In genomic region chr6:160139420-160139851, GRCh38 we compare ENCODE assay signal across 11 cellular contexts. TPM values are rescaled to one million over a fixed set of nuclear protein-coding genes. Genes with fewer than 3 reads are reported as not detected.
A peak's percentile ranks its signal among the peaks of the same experiment; 100 is the strongest.
DNase-seq lines count a peak whose midpoint lies in the region; ATAC-seq and TF ChIP-seq lines count a peak whose summit lies in the region.
"Had no signal": no experiment of that assay in that cellular context is flagged by ENCODE, and none has a peak within 500 bp of the region (broad histone marks: within the 10 kb centered on the region; RNA-seq: fewer than 3 reads in every experiment).

No MANE protein-coding gene starts in this region.

- H3K9me3 Mint-ChIP-seq in chondrocyte (ENCODE audit: low read depth): peaks cover 7% of the 10 kb centered on the region

- peak overlapping the region; percentile 11 for H3K4me3 Mint-ChIP-seq in chondrocyte (ENCODE audit: unreplicated experiment)

- H3K27me3 ChIP-seq in MG63: no peaks in the 10 kb centered on the region
- H3K27me3 ChIP-seq: heart right ventricle had no signal

- DNase-seq in AG09309 (ENCODE audit: low read depth): peak; percentile 73
- peak; percentile 97 for DNase-seq in HT1080 (ENCODE audit: low read depth)
- no peak for DNase-seq in chondrocyte (ENCODE audit: low spot score)
- peak; percentile 82 for DNase-seq in mesenteric fat pad (ENCODE audit: low spot score)
- DNase-seq in MG63: no peak
- DNase-seq in HuH-7.5 (ENCODE audit: low spot score): no peak
- DNase-seq: activated naive CD4-positive, alpha-beta T cell treated with anti-CD3 and anti-CD28 coated beads, Interleukin-2, amount 50 U/mL, for 16 hours; heart right ventricle; T-helper 9 cell had no signal

- H3K36me3 Mint-ChIP-seq in chondrocyte (ENCODE audit: low read depth): peaks cover 11% of the 10 kb centered on the region

- ATAC-seq in GM18502 (IDR thresholded peaks at IDR 0.05; ENCODE audit: poor library complexity, unreplicated experiment) (no peak), GM18505 (IDR thresholded peaks at IDR 0.05; ENCODE audit: unreplicated experiment) (no peak)
- ATAC-seq: heart right ventricle had no signal

- no peak overlapping the region for H3K4me3 ChIP-seq in AG09309 (ENCODE audit: control insufficient read depth, low read depth, low read length)
- H3K4me3 ChIP-seq in MG63: no peak overlapping the region
- H3K4me3 ChIP-seq: heart right ventricle had no signal

- H3K27ac Mint-ChIP-seq in chondrocyte (ENCODE audit: unreplicated experiment): peak overlapping the region; percentile 90

- no peaks in the 10 kb centered on the region for H3K27me3 Mint-ChIP-seq in chondrocyte (ENCODE audit: low read depth)

- no peak for TF ChIP-seq POLR2A in GM18505 (IDR thresholded peaks at IDR 0.05; ENCODE audit: borderline replicate concordance, extremely low read depth, insufficient read depth, insufficient read length)

- no peaks in the 10 kb centered on the region for H3K9me3 ChIP-seq in MG63
- H3K9me3 ChIP-seq: heart right ventricle had no signal

- H3K36me3 ChIP-seq in MG63: no peaks in the 10 kb centered on the region
- H3K36me3 ChIP-seq: heart right ventricle had no signal

- H3K4me1 Mint-ChIP-seq in chondrocyte (ENCODE audit: low read depth): peaks cover 43% of the 10 kb centered on the region

- TF ChIP-seq CTCF in AG09309 (IDR thresholded peaks at IDR 0.05; ENCODE audit: control insufficient read depth, insufficient read depth, low read depth, low read length, missing control alignments) (peak; percentile 3), chondrocyte (IDR thresholded peaks at IDR 0.05) (no peak)

RNA-seq across cellular contexts. Expression of gene SLC22A1, which starts 17.8 kb away (rescaled TPM):
- 1.1 and 2.7 TPM in 2 replicates for total RNA-seq in HT1080 (2014; rRNA removed; shearing (Covaris generic))
- 0.16 and 0.50 TPM in 2 replicates for polyA plus RNA-seq in HT1080 (2015; cell fraction: cytosol; rRNA removed)
- 0.10 and 0.70 TPM in 2 replicates for polyA plus RNA-seq in HT1080 (2015; cell fraction: nucleus; rRNA removed)
- total RNA-seq in chondrocyte: 1.5 to 3.3 TPM (median 2.9 TPM) in 3 replicates
- 3.4 TPM for total RNA-seq in mesenteric fat pad
- total RNA-seq in MG63 (2014; rRNA removed; shearing (Covaris generic); ENCODE audit: low replicate concordance): not detected in 2 replicates

Comparison
In these comparisons a context has a peak if more than half of its experiments do, and no peak if none do; other contexts are left out.
1. DNase-seq: peak in AG09309 (single experiment), HT1080 (single experiment) and mesenteric fat pad (single experiment); none in chondrocyte (single experiment), MG63 (single experiment) and HuH-7.5 (single experiment).